In the genomic region with DNA sequence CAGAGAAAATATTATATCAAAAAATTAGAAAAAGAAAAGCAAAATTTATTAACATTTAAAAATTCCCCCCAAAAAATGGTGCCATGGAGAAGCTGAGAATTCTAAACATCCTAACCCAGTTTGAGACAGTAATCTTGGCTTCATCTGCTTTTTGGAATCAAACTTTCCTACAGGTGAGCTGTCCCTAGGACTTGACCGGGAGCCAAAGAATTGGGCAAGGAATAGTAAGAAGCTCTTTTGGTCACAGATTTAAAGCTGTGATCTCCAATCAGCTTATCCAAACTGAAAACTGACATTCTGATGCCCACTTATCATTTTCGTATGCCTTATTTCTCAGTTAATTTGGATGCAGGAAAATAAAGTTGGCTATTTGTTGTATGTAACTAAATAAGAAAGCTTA, we compare ENCODE assay signal across 5 cellular contexts.
"Had no signal": no experiment of that assay in that cellular context is flagged by ENCODE, and none has a peak within 500 bp of the region (broad histone marks: within the 10 kb centered on the region; RNA-seq: fewer than 3 reads in every experiment).

No MANE protein-coding gene starts in this region.

- DNase-seq: H9, HCEC 1CT, IMR-90 had no signal

- H3K4me3 Mint-ChIP-seq: GM23338, H9 had no signal

- H3K4me3 ChIP-seq: GM23338, K562 had no signal

- ATAC-seq: GM23338, K562 had no signal

- H3K4me1 Mint-ChIP-seq: GM23338 had no signal

- H3K27ac Mint-ChIP-seq: GM23338, H9 had no signal

- H3K4me2 ChIP-seq: GM23338 had no signal

- H2AFZ ChIP-seq: GM23338 had no signal

- H3K9me3 Mint-ChIP-seq: GM23338, H9 had no signal
